Comparison of ENCODE assay signal across 28 cellular contexts in the genomic region with DNA sequence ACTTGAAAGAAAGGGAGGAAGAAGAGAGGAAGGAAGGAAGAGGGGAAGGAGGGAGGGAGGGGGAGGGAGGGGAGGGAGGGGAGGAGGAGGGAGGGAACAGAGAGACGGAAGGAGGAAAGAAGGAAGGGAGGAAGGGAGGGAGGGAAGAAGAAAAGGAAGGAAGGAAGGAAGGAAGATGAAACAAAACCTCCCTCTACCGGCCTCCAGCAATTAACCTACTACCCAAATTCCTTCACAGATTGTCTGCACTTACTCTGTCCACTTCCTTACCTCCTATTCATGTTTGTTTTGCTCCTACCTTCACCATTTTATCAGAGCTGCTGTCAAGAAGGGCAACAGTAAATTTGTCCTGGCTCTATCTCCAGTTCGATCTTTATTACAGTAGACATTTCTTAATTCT. TPM values are rescaled to one million over a fixed set of nuclear protein-coding genes. Genes with fewer than 3 reads are reported as not detected.
DNase-seq lines count a peak whose midpoint lies in the region; ATAC-seq and TF ChIP-seq lines count a peak whose summit lies in the region.
"Had no signal": no experiment of that assay in that cellular context is flagged by ENCODE, and none has a peak within 500 bp of the region (broad histone marks: within the 10 kb centered on the region; RNA-seq: fewer than 3 reads in every experiment).

No MANE protein-coding gene starts in this region.

- H3K4me3 ChIP-seq in PC-9 (no peak overlapping the region), transverse colon (no peak overlapping the region)
- H3K4me3 ChIP-seq: BLaER1 treated with 17β-estradiol and CSF1 and Interleukin-3, amounts not matched to agents 10 nM and 100 nM; GM12878; SJSA1 had no signal

- peak overlapping the region; percentile 53 for H3K27ac Mint-ChIP-seq in activated CD4-positive, alpha-beta memory T cell treated with anti-CD3 and anti-CD28 coated beads for 36 hours
- H3K27ac Mint-ChIP-seq in activated CD4-positive, alpha-beta memory T cell treated with anti-CD3 and anti-CD28 coated beads, Interleukin-2, amount 10 ng/mL, durations not matched to agents 7 days and 5 days = no peak overlapping the region
- H3K27ac Mint-ChIP-seq in stimulated activated naive CD8-positive, alpha-beta T cell treated with anti-CD3 and anti-CD28 coated beads, Interleukin-15, Interleukin-2, amounts not matched to agents 100 ng/mL and 50 ng/mL, for 24 hours = peak overlapping the region; percentile 65
- peak overlapping the region in 1 of 2 donors; percentile 82 for H3K27ac Mint-ChIP-seq in stimulated activated naive CD8-positive, alpha-beta T cell treated with anti-CD3 and anti-CD28 coated beads, Interleukin-15, amount 100 ng/mL, for 72 hours
- peak overlapping the region; percentile 15 for H3K27ac Mint-ChIP-seq in stimulated activated effector memory CD8-positive, alpha-beta T cell treated with anti-CD3 and anti-CD28 coated beads, Interleukin-12 subunit alpha, Interleukin-12 subunit beta, amount 100 ng/mL, for 72 hours

- TF ChIP-seq CTCF in PC-9 (conservative IDR thresholded peaks at IDR 0.05) = no peak
- no peak for TF ChIP-seq CTCF in transverse colon (IDR thresholded peaks at IDR 0.05)

- H3K9me3 Mint-ChIP-seq in activated CD4-positive, alpha-beta memory T cell treated with anti-CD3 and anti-CD28 coated beads for 36 hours = no peaks in the 10 kb centered on the region
- H3K9me3 Mint-ChIP-seq in activated CD4-positive, alpha-beta memory T cell treated with anti-CD3 and anti-CD28 coated beads, Interleukin-2, amount 10 ng/mL, durations not matched to agents 7 days and 5 days = peaks cover 6% of the 10 kb centered on the region
- H3K9me3 Mint-ChIP-seq in stimulated activated naive CD8-positive, alpha-beta T cell treated with anti-CD3 and anti-CD28 coated beads, Interleukin-15, Interleukin-2, amounts not matched to agents 100 ng/mL and 50 ng/mL, for 24 hours = no peaks in the 10 kb centered on the region
- H3K9me3 Mint-ChIP-seq in stimulated activated naive CD8-positive, alpha-beta T cell treated with anti-CD3 and anti-CD28 coated beads, Interleukin-15, amount 100 ng/mL, for 72 hours = no peaks in the 10 kb centered on the region
- no peaks in the 10 kb centered on the region for H3K9me3 Mint-ChIP-seq in stimulated activated effector memory CD8-positive, alpha-beta T cell treated with anti-CD3 and anti-CD28 coated beads, Interleukin-12 subunit alpha, Interleukin-12 subunit beta, amount 100 ng/mL, for 72 hours
- H3K9me3 Mint-ChIP-seq: CD4-positive, alpha-beta memory T cell had no signal

- H3K9me2 ChIP-seq in PC-9 (ENCODE audit: insufficient read depth) = no peaks in the 10 kb centered on the region; the same call in 1 of the 2 replicates

- H4K20me1 ChIP-seq in PC-9 (ENCODE audit: insufficient read depth) = no peaks in the 10 kb centered on the region
- H4K20me1 ChIP-seq: BLaER1 treated with 17β-estradiol and CSF1 and Interleukin-3, amounts not matched to agents 10 nM and 100 nM had no signal

- no peak overlapping the region for H3K4me3 Mint-ChIP-seq in activated CD4-positive, alpha-beta memory T cell treated with anti-CD3 and anti-CD28 coated beads for 36 hours
- no peak overlapping the region for H3K4me3 Mint-ChIP-seq in activated CD4-positive, alpha-beta memory T cell treated with anti-CD3 and anti-CD28 coated beads, Interleukin-2, amount 10 ng/mL, durations not matched to agents 7 days and 5 days
- H3K4me3 Mint-ChIP-seq in stimulated activated naive CD8-positive, alpha-beta T cell treated with anti-CD3 and anti-CD28 coated beads, Interleukin-15, Interleukin-2, amounts not matched to agents 100 ng/mL and 50 ng/mL, for 24 hours = no peak overlapping the region
- H3K4me3 Mint-ChIP-seq in stimulated activated naive CD8-positive, alpha-beta T cell treated with anti-CD3 and anti-CD28 coated beads, Interleukin-15, amount 100 ng/mL, for 72 hours = no peak overlapping the region
- H3K4me3 Mint-ChIP-seq in stimulated activated effector memory CD8-positive, alpha-beta T cell treated with anti-CD3 and anti-CD28 coated beads, Interleukin-12 subunit alpha, Interleukin-12 subunit beta, amount 100 ng/mL, for 72 hours = no peak overlapping the region
- H3K4me3 Mint-ChIP-seq: CD4-positive, alpha-beta memory T cell had no signal

- no peak for ATAC-seq in stimulated activated naive CD8-positive, alpha-beta T cell treated with anti-CD3 and anti-CD28 coated beads, Interleukin-15, amount 100 ng/mL, for 72 hours
- no peak for ATAC-seq in stimulated activated effector memory CD8-positive, alpha-beta T cell treated with anti-CD3 and anti-CD28 coated beads, Interleukin-12 subunit alpha, Interleukin-12 subunit beta, amount 100 ng/mL, for 72 hours
- ATAC-seq in GM18498 (IDR thresholded peaks at IDR 0.05; ENCODE audit: unreplicated experiment) = no peak
- ATAC-seq: GM12878, HCT116 had no signal

- H3K4me1 Mint-ChIP-seq in activated CD4-positive, alpha-beta memory T cell treated with anti-CD3 and anti-CD28 coated beads for 36 hours (ENCODE audit: low read depth) = peaks cover 23% of the 10 kb centered on the region
- peaks cover 23% of the 10 kb centered on the region for H3K4me1 Mint-ChIP-seq in activated CD4-positive, alpha-beta memory T cell treated with anti-CD3 and anti-CD28 coated beads, Interleukin-2, amount 10 ng/mL, durations not matched to agents 7 days and 5 days
- peaks cover 13% of the 10 kb centered on the region for H3K4me1 Mint-ChIP-seq in stimulated activated naive CD8-positive, alpha-beta T cell treated with anti-CD3 and anti-CD28 coated beads, Interleukin-15, Interleukin-2, amounts not matched to agents 100 ng/mL and 50 ng/mL, for 24 hours (ENCODE audit: low read depth)
- peaks cover 22% of the 10 kb centered on the region for H3K4me1 Mint-ChIP-seq in stimulated activated naive CD8-positive, alpha-beta T cell treated with anti-CD3 and anti-CD28 coated beads, Interleukin-15, amount 100 ng/mL, for 72 hours
- H3K4me1 Mint-ChIP-seq in stimulated activated effector memory CD8-positive, alpha-beta T cell treated with anti-CD3 and anti-CD28 coated beads, Interleukin-12 subunit alpha, Interleukin-12 subunit beta, amount 100 ng/mL, for 72 hours = peaks cover 32% of the 10 kb centered on the region

- H2AFZ ChIP-seq in PC-9 = no peak overlapping the region

- CTCF ChIA-PET in activated CD4-positive, alpha-beta memory T cell treated with anti-CD3 and anti-CD28 coated beads for 36 hours (lab: Charles Lee) = no interaction called here
- CTCF ChIA-PET in activated CD4-positive, alpha-beta memory T cell treated with anti-CD3 and anti-CD28 coated beads, Interleukin-2, amount 10 ng/mL, durations not matched to agents 7 days and 5 days (lab: Charles Lee) = no interaction called here
- CTCF ChIA-PET in PC-9 (lab: Charles Lee) = no interaction called here

- 46 to 63% methylated on average over 2 to 3 of the region's 3 CpGs for WGBS in transverse colon (ENCODE audit: low coverage in 1 of 2), 2 donors

- no TSS peak for BruUV-seq in PC-9 (replicated peaks; lab: Mats Ljungman, UMichigan)

- TF ChIP-seq EP300 in transverse colon (IDR thresholded peaks at IDR 0.05; ENCODE audit: low read depth) = no peak

- H3K27me3 Mint-ChIP-seq in activated CD4-positive, alpha-beta memory T cell treated with anti-CD3 and anti-CD28 coated beads for 36 hours = no peaks in the 10 kb centered on the region
- no peaks in the 10 kb centered on the region for H3K27me3 Mint-ChIP-seq in activated CD4-positive, alpha-beta memory T cell treated with anti-CD3 and anti-CD28 coated beads, Interleukin-2, amount 10 ng/mL, durations not matched to agents 7 days and 5 days
- H3K27me3 Mint-ChIP-seq in stimulated activated naive CD8-positive, alpha-beta T cell treated with anti-CD3 and anti-CD28 coated beads, Interleukin-15, Interleukin-2, amounts not matched to agents 100 ng/mL and 50 ng/mL, for 24 hours = peaks cover 5% of the 10 kb centered on the region
- H3K27me3 Mint-ChIP-seq in stimulated activated naive CD8-positive, alpha-beta T cell treated with anti-CD3 and anti-CD28 coated beads, Interleukin-15, amount 100 ng/mL, for 72 hours = no peaks in the 10 kb centered on the region

- H3K79me2 ChIP-seq in PC-9 (ENCODE audit: low read depth) = no peaks in the 10 kb centered on the region

- intact Hi-C loops in activated CD4-positive, alpha-beta memory T cell treated with anti-CD3 and anti-CD28 coated beads for 36 hours (cut with micrococcal nuclease) = loop anchor here (1.0 kb wide), 2 partner anchors 10 to 13 kb away; no protein-coding TSS in a partner anchor
- intact Hi-C loops in PC-9 (cut with micrococcal nuclease; ENCODE audit: unreplicated experiment) (no loop called here), transverse colon (cut with DNase I; ENCODE audit: low total_unique reads) (loop anchor here (2.0 kb wide), 1 partner anchor 731 kb away; no protein-coding TSS in a partner anchor)

- H3K27ac ChIP-seq in PC-9 = no peak overlapping the region
- H3K27ac ChIP-seq in transverse colon = no peak overlapping the region
- H3K27ac ChIP-seq: BLaER1 treated with 17β-estradiol and CSF1 and Interleukin-3, amounts not matched to agents 10 nM and 100 nM; HL-60; SJSA1 had no signal

- H3F3A ChIP-seq in PC-9 (ENCODE audit: insufficient read depth, low read depth) = no peaks in the 10 kb centered on the region

- no peaks in the 10 kb centered on the region for H3K27me3 ChIP-seq in PC-9 (ENCODE audit: insufficient read depth, low read depth)
- no peaks in the 10 kb centered on the region for H3K27me3 ChIP-seq in transverse colon
- H3K27me3 ChIP-seq: BLaER1 treated with 17β-estradiol and CSF1 and Interleukin-3, amounts not matched to agents 10 nM and 100 nM; SJSA1 had no signal

- H3K9me3 ChIP-seq in PC-9 (ENCODE audit: insufficient read depth, low read depth) (no peaks in the 10 kb centered on the region), transverse colon (no peaks in the 10 kb centered on the region)

- H3K36me3 ChIP-seq in PC-9 (ENCODE audit: low read depth) = no peaks in the 10 kb centered on the region
- no peaks in the 10 kb centered on the region for H3K36me3 ChIP-seq in transverse colon
- H3K36me3 ChIP-seq: BLaER1 treated with 17β-estradiol and CSF1 and Interleukin-3, amounts not matched to agents 10 nM and 100 nM; SJSA1 had no signal

- DNase-seq in activated CD4-positive, alpha-beta memory T cell treated with anti-CD3 and anti-CD28 coated beads for 36 hours = no peak
- DNase-seq in activated CD4-positive, alpha-beta memory T cell treated with anti-CD3 and anti-CD28 coated beads, Interleukin-2, amount 10 ng/mL, durations not matched to agents 7 days and 5 days = no peak
- no peak for DNase-seq in stimulated activated naive CD8-positive, alpha-beta T cell treated with anti-CD3 and anti-CD28 coated beads, Interleukin-15, amount 100 ng/mL, for 72 hours
- DNase-seq in PC-9 (peak in 1 of 2 experiments; percentile 50), transverse colon (no peak)
- DNase-seq in stimulated activated effector memory CD8-positive, alpha-beta T cell treated with anti-CD3 and anti-CD28 coated beads, Interleukin-12 subunit alpha, Interleukin-12 subunit beta, amount 100 ng/mL, for 72 hours (ENCODE audit: low spot score in 2 of 2) = no peak
- DNase-seq: AML-193; CD4-positive, alpha-beta memory T cell; COR-L47; EL; GDM1; Karpas-422; NCI-H1105 treated with DMSO at 0.1 percent for 48 hours; NCI-H146; NCI-H1930; NCI-H2107; NCI-H446; NCI-H524 treated with DMSO at 0.1 percent for 48 hours; NCI-H774; Right ventricle myocardium superior; RPMI8226 had no signal

- POLR2A ChIA-PET in activated CD4-positive, alpha-beta memory T cell treated with anti-CD3 and anti-CD28 coated beads for 36 hours (lab: Charles Lee) = no interaction called here
- POLR2A ChIA-PET in activated CD4-positive, alpha-beta memory T cell treated with anti-CD3 and anti-CD28 coated beads, Interleukin-2, amount 10 ng/mL, durations not matched to agents 7 days and 5 days (lab: Charles Lee) = no interaction called here
- POLR2A ChIA-PET in PC-9 (lab: Charles Lee; ENCODE audit: unreplicated experiment) = no interaction called here

- in situ Hi-C loops in transverse colon (cut with MboI; ENCODE audit: low pct_ligation_motif_present in 1 of 4, low pct_unique_long_range_greater_than_20kb in 1 of 4, low sequenced_read_pairs in 3 of 4) = no loop called here

- 0 out of 2 replicates have a peak overlapping the region, but pooled peaks have one; percentile 32 for H3K4me2 ChIP-seq in PC-9

- no peak for TF ChIP-seq POLR2A in transverse colon (IDR thresholded peaks at IDR 0.05)

- H3K36me3 Mint-ChIP-seq in activated CD4-positive, alpha-beta memory T cell treated with anti-CD3 and anti-CD28 coated beads for 36 hours = no peaks in the 10 kb centered on the region
- peaks cover 44% of the 10 kb centered on the region for H3K36me3 Mint-ChIP-seq in activated CD4-positive, alpha-beta memory T cell treated with anti-CD3 and anti-CD28 coated beads, Interleukin-2, amount 10 ng/mL, durations not matched to agents 7 days and 5 days (ENCODE audit: low read depth)
- H3K36me3 Mint-ChIP-seq in stimulated activated naive CD8-positive, alpha-beta T cell treated with anti-CD3 and anti-CD28 coated beads, Interleukin-15, Interleukin-2, amounts not matched to agents 100 ng/mL and 50 ng/mL, for 24 hours (ENCODE audit: low read depth) = no peaks in the 10 kb centered on the region
- H3K36me3 Mint-ChIP-seq in stimulated activated effector memory CD8-positive, alpha-beta T cell treated with anti-CD3 and anti-CD28 coated beads, Interleukin-12 subunit alpha, Interleukin-12 subunit beta, amount 100 ng/mL, for 72 hours = peaks cover 5% of the 10 kb centered on the region
- H3K36me3 Mint-ChIP-seq: CD4-positive, alpha-beta memory T cell had no signal

- peaks cover 5% of the 10 kb centered on the region for H3K4me1 ChIP-seq in PC-9 (replicated peaks; ENCODE audit: insufficient read depth)
- H3K4me1 ChIP-seq in transverse colon = peaks cover 0 to under 1% (median 0%) of the 10 kb centered on the region in 4 donors
- H3K4me1 ChIP-seq: SJSA1 had no signal

RNA-seq across cellular contexts. Expression of gene BCL6, which starts 44.6 kb away (rescaled TPM):
- total RNA-seq in activated CD4-positive, alpha-beta memory T cell treated with anti-CD3 and anti-CD28 coated beads for 36 hours = 10 to 100 TPM; 41.4 to 51.3 TPM
- 10 to 100 TPM; 30.4 to 33.4 TPM for total RNA-seq in activated CD4-positive, alpha-beta memory T cell treated with anti-CD3 and anti-CD28 coated beads, Interleukin-2, amount 10 ng/mL, durations not matched to agents 7 days and 5 days
- total RNA-seq in PC-9 (2021) (37.1 and 42.2 TPM in 2 replicates), transverse colon (10 to 100 TPM; 18.7 to 65.5 (median 32.5) TPM)
